ENCODE assay signal across 8 cellular contexts in genomic region chrX:119516157-119516702, GRCh38. TPM values are rescaled to one million over a fixed set of nuclear protein-coding genes. Genes with fewer than 3 reads are reported as not detected.
A peak's percentile ranks its signal among the peaks of the same experiment; 100 is the strongest.
DNase-seq lines count a peak whose midpoint lies in the region; ATAC-seq and TF ChIP-seq lines count a peak whose summit lies in the region.

No MANE protein-coding gene starts in this region.

- H3K27ac Mint-ChIP-seq in activated T-cell treated with anti-CD3 and anti-CD28 coated beads, Interleukin-2, amount 50 U/mL, for 72 hours: peak overlapping the region; percentile 61

- H4K12ac ChIP-seq in trophoblast cell (ENCODE audit: low read depth, low read length): no peak overlapping the region

- H3K14ac ChIP-seq in trophoblast cell (ENCODE audit: low read length): no peak overlapping the region

- H3K4ac ChIP-seq in trophoblast cell (ENCODE audit: low read depth, low read length): no peak overlapping the region

- peak; percentile 77 for DNase-seq in DMS53 (lab: John Stamatoyannopoulos, UW)
- peak; percentile 67 for DNase-seq in GM20000 (ENCODE audit: low spot score)
- peak; percentile 45 for DNase-seq in HuH-7.5 (ENCODE audit: low spot score)
- peak; percentile 79 for DNase-seq in OCI-M1 (lab: John Stamatoyannopoulos, UW)
- DNase-seq in activated T-cell treated with anti-CD3 and anti-CD28 coated beads, Interleukin-2, amount 50 U/mL, for 72 hours: peak; percentile 35 to 39
- DNase-seq in trophoblast cell: peak; percentile 29 to 80
- no peak for DNase-seq in GOT3 (lab: John Stamatoyannopoulos, UW)

- H3K9me3 ChIP-seq in gastroesophageal sphincter (no peaks in the 10 kb centered on the region), trophoblast cell (ENCODE audit: insufficient read depth, low read depth, low read length) (no peaks in the 10 kb centered on the region)

- no peak overlapping the region for H3K23ac ChIP-seq in trophoblast cell (ENCODE audit: low read length)

- peak; percentile 86 to 87 for ATAC-seq in activated T-cell treated with anti-CD3 and anti-CD28 coated beads, Interleukin-2, amount 50 U/mL, for 72 hours (replicated peaks in 1 of 2)
- peak; percentile 65 for ATAC-seq in gastroesophageal sphincter

- H4K91ac ChIP-seq in trophoblast cell (ENCODE audit: low read depth, low read length): no peak overlapping the region

- H3K4me2 ChIP-seq in trophoblast cell (ENCODE audit: low read length): no peak overlapping the region

- no peaks in the 10 kb centered on the region for H3K79me2 ChIP-seq in trophoblast cell (ENCODE audit: control insufficient read depth, insufficient read depth, low read length, poor library complexity)

- H3K4me3 ChIP-seq in gastroesophageal sphincter: no peak overlapping the region
- H3K4me3 ChIP-seq in trophoblast cell (ENCODE audit: low read depth, low read length): no peak overlapping the region

- no peak overlapping the region for H2BK120ac ChIP-seq in trophoblast cell (ENCODE audit: insufficient read depth, low read length, poor library complexity)

- H3K4me1 Mint-ChIP-seq in activated T-cell treated with anti-CD3 and anti-CD28 coated beads, Interleukin-2, amount 50 U/mL, for 72 hours (ENCODE audit: low read depth): peaks cover 5% of the 10 kb centered on the region

- no peaks in the 10 kb centered on the region for H3K36me3 Mint-ChIP-seq in activated T-cell treated with anti-CD3 and anti-CD28 coated beads, Interleukin-2, amount 50 U/mL, for 72 hours (ENCODE audit: insufficient read depth in 2 of 2)

- no peaks in the 10 kb centered on the region for H3K79me1 ChIP-seq in trophoblast cell (ENCODE audit: low read length)

- peak; percentile 57 for TF ChIP-seq CTCF in GM20000 (IDR thresholded peaks at IDR 0.05; ENCODE audit: extremely low read depth, missing control alignments)
- peak; percentile 26 to 79 (median 66) for TF ChIP-seq CTCF in gastroesophageal sphincter (IDR thresholded peaks at IDR 0.05)

- H4K8ac ChIP-seq in trophoblast cell (ENCODE audit: low read depth, low read length): no peak overlapping the region

- H3K9ac ChIP-seq in trophoblast cell (ENCODE audit: low read length): no peak overlapping the region

- H3K27me3 Mint-ChIP-seq in activated T-cell treated with anti-CD3 and anti-CD28 coated beads, Interleukin-2, amount 50 U/mL, for 72 hours (ENCODE audit: low read depth): peaks cover 6% of the 10 kb centered on the region

- H2AFZ ChIP-seq in trophoblast cell (ENCODE audit: insufficient read depth, low read length, poor library complexity): no peak overlapping the region

- no peaks in the 10 kb centered on the region for H3K9me3 Mint-ChIP-seq in activated T-cell treated with anti-CD3 and anti-CD28 coated beads, Interleukin-2, amount 50 U/mL, for 72 hours

- H3K27me3 ChIP-seq in gastroesophageal sphincter: no peaks in the 10 kb centered on the region
- H3K27me3 ChIP-seq in trophoblast cell (ENCODE audit: insufficient read depth, low read length): no peaks in the 10 kb centered on the region

- no peak for TF ChIP-seq EP300 in gastroesophageal sphincter (IDR thresholded peaks at IDR 0.05)

- no peak for TF ChIP-seq POLR2A in gastroesophageal sphincter (IDR thresholded peaks at IDR 0.05)

- 8 to 80% methylated on average over 2 of the region's 5 CpGs for WGBS in gastroesophageal sphincter (ENCODE audit: low coverage in 1 of 2), 2 donors
- no CpG with 5 or more reads among the region's 5 CpGs for WGBS in trophoblast cell (ENCODE audit: extremely low coverage, insufficient coverage, insufficient read length)

- H3K4me1 ChIP-seq in gastroesophageal sphincter: no peaks in the 10 kb centered on the region
- H3K4me1 ChIP-seq in trophoblast cell (ENCODE audit: control insufficient read depth in 1 of 2, insufficient read depth in 2 of 2, low read length in 2 of 2): no peaks in the 10 kb centered on the region

- H3K36me3 ChIP-seq in gastroesophageal sphincter (no peaks in the 10 kb centered on the region), trophoblast cell (ENCODE audit: control insufficient read depth in 1 of 2, insufficient read depth in 2 of 2, low read length in 2 of 2) (no peaks in the 10 kb centered on the region)

- H3K27ac ChIP-seq in gastroesophageal sphincter (no peak overlapping the region), trophoblast cell (ENCODE audit: low read depth, low read length) (no peak overlapping the region)

- no peak overlapping the region for H2BK5ac ChIP-seq in trophoblast cell (ENCODE audit: low read depth, low read length, poor library complexity)

- no peak overlapping the region for H3K4me3 Mint-ChIP-seq in activated T-cell treated with anti-CD3 and anti-CD28 coated beads, Interleukin-2, amount 50 U/mL, for 72 hours

- H3K18ac ChIP-seq in trophoblast cell (ENCODE audit: low read length): no peak overlapping the region

- no peak overlapping the region for H2AK5ac ChIP-seq in trophoblast cell (ENCODE audit: low read length)

- H2BK12ac ChIP-seq in trophoblast cell (ENCODE audit: low read length): no peak overlapping the region

RNA-seq across cellular contexts. Expression of gene SLC25A5, which starts 48.0 kb away (rescaled TPM):
- total RNA-seq in activated T-cell treated with anti-CD3 and anti-CD28 coated beads, Interleukin-2, amount 50 U/mL, for 72 hours: 100 to 1,000 TPM; 487 to 558 TPM
- 100 to 1,000 TPM; 165 to 302 (median 209) TPM for total RNA-seq in gastroesophageal sphincter
- 273 and 285 TPM in 2 replicates for polyA plus RNA-seq in trophoblast cell (2013)

RNA-seq across cellular contexts. Expression of gene STEEP1, which starts 49.0 kb away (rescaled TPM):
- 10 to 100 TPM; 22.1 to 23.5 TPM for total RNA-seq in activated T-cell treated with anti-CD3 and anti-CD28 coated beads, Interleukin-2, amount 50 U/mL, for 72 hours
- 10 to 100 TPM; 20.2 to 26.0 (median 22.5) TPM for total RNA-seq in gastroesophageal sphincter
- polyA plus RNA-seq in trophoblast cell (2013): 23.7 TPM in 2 replicates

RNA-seq across cellular contexts. Expression of gene UBE2A, which starts 58.1 kb away (rescaled TPM):
- 10 to 100 TPM; 75.6 to 84.8 TPM for total RNA-seq in activated T-cell treated with anti-CD3 and anti-CD28 coated beads, Interleukin-2, amount 50 U/mL, for 72 hours
- 10 to 100 TPM; 32.2 to 39.7 (median 35.9) TPM for total RNA-seq in gastroesophageal sphincter
- polyA plus RNA-seq in trophoblast cell (2013): 124 and 137 TPM in 2 replicates
